1 cellular context compared by ENCODE assay signal in the genomic region with DNA sequence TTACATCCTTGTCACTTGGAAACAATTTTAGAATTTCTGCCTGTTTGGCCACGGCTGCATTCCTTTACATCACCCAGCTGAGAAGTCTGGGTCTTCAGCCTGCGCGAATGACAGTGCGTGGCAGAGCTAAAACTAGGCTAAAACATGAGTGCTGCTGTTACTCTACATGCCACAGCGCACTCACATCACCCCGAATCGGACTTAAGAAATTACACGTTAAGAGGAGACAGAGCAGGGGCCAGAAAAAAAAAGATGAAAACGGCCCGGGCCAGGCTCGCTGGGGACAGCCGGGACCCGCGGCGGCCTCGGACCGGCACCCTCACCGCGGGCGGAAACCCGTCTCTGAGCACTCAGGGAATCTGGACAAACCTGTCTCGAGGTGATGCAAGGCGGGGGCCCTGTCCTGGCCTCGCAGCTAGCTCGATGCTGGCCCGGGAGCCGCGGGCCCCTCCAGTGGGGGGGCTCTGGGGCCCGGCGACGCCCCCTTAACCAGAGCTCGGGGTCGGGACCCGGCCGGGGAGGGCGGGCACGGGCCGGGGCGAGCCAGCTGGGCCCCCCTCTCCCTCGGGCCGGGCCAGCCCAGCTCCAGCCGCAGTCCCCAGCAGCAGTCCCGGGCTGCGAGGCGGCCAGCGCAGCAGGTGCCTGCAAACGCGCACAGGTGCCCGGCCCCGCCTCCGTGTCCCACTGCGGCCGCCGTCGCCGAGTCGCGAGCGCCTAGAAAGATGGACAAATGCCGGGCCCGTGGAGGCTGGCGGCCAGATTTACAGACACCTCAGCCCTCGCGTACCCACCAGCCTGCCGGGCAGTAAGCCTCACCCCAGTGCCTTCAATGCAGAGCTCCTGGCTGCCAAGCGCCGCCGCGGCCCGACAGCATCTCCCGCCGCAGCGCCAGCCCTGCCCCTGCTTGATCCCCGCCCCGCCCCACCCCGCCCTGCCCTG.
A peak's percentile ranks its signal among the peaks of the same experiment; 100 is the strongest.
TF ChIP-seq lines count a peak whose summit lies in the region.

A gene (minus strand): TSS at position 879 of the 939 bp plus-strand sequence. CDS start 2,950 bp downstream, outside the sequence.

TF ChIP-seq in GM12878, 131 proteins besides CTCF, POLR2A, EP300 and RAD21 (continues in another document):
- TF ChIP-seq, protein P1, sequence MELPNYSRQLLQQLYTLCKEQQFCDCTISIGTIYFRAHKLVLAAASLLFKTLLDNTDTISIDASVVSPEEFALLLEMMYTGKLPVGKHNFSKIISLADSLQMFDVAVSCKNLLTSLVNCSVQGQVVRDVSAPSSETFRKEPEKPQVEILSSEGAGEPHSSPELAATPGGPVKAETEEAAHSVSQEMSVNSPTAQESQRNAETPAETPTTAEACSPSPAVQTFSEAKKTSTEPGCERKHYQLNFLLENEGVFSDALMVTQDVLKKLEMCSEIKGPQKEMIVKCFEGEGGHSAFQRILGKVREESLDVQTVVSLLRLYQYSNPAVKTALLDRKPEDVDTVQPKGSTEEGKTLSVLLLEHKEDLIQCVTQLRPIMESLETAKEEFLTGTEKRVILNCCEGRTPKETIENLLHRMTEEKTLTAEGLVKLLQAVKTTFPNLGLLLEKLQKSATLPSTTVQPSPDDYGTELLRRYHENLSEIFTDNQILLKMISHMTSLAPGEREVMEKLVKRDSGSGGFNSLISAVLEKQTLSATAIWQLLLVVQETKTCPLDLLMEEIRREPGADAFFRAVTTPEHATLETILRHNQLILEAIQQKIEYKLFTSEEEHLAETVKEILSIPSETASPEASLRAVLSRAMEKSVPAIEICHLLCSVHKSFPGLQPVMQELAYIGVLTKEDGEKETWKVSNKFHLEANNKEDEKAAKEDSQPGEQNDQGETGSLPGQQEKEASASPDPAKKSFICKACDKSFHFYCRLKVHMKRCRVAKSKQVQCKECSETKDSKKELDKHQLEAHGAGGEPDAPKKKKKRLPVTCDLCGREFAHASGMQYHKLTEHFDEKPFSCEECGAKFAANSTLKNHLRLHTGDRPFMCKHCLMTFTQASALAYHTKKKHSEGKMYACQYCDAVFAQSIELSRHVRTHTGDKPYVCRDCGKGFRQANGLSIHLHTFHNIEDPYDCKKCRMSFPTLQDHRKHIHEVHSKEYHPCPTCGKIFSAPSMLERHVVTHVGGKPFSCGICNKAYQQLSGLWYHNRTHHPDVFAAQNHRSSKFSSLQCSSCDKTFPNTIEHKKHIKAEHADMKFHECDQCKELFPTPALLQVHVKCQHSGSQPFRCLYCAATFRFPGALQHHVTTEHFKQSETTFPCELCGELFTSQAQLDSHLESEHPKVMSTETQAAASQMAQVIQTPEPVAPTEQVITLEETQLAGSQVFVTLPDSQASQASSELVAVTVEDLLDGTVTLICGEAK (IDR thresholded peaks at IDR 0.05; ENCODE audit: borderline replicate concordance), result no peak
- TF ChIP-seq TAF1 (IDR thresholded peaks at IDR 0.05; ENCODE audit: borderline replicate concordance, low read depth, low read length) (no peak), HDGF (IDR thresholded peaks at IDR 0.05) (no peak), NFXL1 (IDR thresholded peaks at IDR 0.05; ENCODE audit: borderline replicate concordance) (no peak; the same call in 1 of the 2 replicates), SREBF2 (IDR thresholded peaks at IDR 0.05; ENCODE audit: low read length) (no peak), NR2C1 (IDR thresholded peaks at IDR 0.05) (0 out of 2 replicates have a peak, but pooled peaks have one; percentile 12), TBL1XR1 (IDR thresholded peaks at IDR 0.05; ENCODE audit: low read depth, low read length) (no peak), CBX3 (IDR thresholded peaks at IDR 0.05; ENCODE audit: borderline replicate concordance, low read depth) (no peak), LARP7 (IDR thresholded peaks at IDR 0.05) (peak; percentile 87; the same call in 1 of the 2 replicates), ZBED1 (IDR thresholded peaks at IDR 0.05; ENCODE audit: borderline replicate concordance) (no peak), TCF3 (IDR thresholded peaks at IDR 0.05; ENCODE audit: borderline replicate concordance, insufficient read depth, low read depth, low read length) (peak; percentile 80; the same call in 1 of the 2 replicates), SIN3A (IDR thresholded peaks at IDR 0.05; ENCODE audit: low read depth, low read length) (peak; percentile 70; the same call in 1 of the 2 replicates), BCL11A (IDR thresholded peaks at IDR 0.05; ENCODE audit: low read depth, low read length) (no peak), EZH2 (IDR thresholded peaks at IDR 0.05; ENCODE audit: borderline replicate concordance, control insufficient read depth, low read depth, low read length) (no peak), IKZF2 (IDR thresholded peaks at IDR 0.05) (no peak), ATF7 (IDR thresholded peaks at IDR 0.05; ENCODE audit: low read depth) (no peak), ZNF217 (IDR thresholded peaks at IDR 0.05) (no peak), IRF4 (IDR thresholded peaks at IDR 0.05; ENCODE audit: low read depth, low read length) (no peak)
- TF ChIP-seq, protein P2, sequence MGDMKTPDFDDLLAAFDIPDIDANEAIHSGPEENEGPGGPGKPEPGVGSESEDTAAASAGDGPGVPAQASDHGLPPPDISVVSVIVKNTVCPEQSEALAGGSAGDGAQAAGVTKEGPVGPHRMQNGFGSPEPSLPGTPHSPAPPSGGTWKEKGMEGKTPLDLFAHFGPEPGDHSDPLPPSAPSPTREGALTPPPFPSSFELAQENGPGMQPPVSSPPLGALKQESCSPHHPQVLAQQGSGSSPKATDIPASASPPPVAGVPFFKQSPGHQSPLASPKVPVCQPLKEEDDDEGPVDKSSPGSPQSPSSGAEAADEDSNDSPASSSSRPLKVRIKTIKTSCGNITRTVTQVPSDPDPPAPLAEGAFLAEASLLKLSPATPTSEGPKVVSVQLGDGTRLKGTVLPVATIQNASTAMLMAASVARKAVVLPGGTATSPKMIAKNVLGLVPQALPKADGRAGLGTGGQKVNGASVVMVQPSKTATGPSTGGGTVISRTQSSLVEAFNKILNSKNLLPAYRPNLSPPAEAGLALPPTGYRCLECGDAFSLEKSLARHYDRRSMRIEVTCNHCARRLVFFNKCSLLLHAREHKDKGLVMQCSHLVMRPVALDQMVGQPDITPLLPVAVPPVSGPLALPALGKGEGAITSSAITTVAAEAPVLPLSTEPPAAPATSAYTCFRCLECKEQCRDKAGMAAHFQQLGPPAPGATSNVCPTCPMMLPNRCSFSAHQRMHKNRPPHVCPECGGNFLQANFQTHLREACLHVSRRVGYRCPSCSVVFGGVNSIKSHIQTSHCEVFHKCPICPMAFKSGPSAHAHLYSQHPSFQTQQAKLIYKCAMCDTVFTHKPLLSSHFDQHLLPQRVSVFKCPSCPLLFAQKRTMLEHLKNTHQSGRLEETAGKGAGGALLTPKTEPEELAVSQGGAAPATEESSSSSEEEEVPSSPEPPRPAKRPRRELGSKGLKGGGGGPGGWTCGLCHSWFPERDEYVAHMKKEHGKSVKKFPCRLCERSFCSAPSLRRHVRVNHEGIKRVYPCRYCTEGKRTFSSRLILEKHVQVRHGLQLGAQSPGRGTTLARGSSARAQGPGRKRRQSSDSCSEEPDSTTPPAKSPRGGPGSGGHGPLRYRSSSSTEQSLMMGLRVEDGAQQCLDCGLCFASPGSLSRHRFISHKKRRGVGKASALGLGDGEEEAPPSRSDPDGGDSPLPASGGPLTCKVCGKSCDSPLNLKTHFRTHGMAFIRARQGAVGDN (IDR thresholded peaks at IDR 0.05), result 0 out of 2 replicates have a peak, but pooled peaks have one; percentile 28
- TF ChIP-seq, protein P3, sequence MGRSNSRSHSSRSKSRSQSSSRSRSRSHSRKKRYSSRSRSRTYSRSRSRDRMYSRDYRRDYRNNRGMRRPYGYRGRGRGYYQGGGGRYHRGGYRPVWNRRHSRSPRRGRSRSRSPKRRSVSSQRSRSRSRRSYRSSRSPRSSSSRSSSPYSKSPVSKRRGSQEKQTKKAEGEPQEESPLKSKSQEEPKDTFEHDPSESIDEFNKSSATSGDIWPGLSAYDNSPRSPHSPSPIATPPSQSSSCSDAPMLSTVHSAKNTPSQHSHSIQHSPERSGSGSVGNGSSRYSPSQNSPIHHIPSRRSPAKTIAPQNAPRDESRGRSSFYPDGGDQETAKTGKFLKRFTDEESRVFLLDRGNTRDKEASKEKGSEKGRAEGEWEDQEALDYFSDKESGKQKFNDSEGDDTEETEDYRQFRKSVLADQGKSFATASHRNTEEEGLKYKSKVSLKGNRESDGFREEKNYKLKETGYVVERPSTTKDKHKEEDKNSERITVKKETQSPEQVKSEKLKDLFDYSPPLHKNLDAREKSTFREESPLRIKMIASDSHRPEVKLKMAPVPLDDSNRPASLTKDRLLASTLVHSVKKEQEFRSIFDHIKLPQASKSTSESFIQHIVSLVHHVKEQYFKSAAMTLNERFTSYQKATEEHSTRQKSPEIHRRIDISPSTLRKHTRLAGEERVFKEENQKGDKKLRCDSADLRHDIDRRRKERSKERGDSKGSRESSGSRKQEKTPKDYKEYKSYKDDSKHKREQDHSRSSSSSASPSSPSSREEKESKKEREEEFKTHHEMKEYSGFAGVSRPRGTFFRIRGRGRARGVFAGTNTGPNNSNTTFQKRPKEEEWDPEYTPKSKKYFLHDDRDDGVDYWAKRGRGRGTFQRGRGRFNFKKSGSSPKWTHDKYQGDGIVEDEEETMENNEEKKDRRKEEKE (IDR thresholded peaks at IDR 0.05), result no peak
- TF ChIP-seq, protein P4, sequence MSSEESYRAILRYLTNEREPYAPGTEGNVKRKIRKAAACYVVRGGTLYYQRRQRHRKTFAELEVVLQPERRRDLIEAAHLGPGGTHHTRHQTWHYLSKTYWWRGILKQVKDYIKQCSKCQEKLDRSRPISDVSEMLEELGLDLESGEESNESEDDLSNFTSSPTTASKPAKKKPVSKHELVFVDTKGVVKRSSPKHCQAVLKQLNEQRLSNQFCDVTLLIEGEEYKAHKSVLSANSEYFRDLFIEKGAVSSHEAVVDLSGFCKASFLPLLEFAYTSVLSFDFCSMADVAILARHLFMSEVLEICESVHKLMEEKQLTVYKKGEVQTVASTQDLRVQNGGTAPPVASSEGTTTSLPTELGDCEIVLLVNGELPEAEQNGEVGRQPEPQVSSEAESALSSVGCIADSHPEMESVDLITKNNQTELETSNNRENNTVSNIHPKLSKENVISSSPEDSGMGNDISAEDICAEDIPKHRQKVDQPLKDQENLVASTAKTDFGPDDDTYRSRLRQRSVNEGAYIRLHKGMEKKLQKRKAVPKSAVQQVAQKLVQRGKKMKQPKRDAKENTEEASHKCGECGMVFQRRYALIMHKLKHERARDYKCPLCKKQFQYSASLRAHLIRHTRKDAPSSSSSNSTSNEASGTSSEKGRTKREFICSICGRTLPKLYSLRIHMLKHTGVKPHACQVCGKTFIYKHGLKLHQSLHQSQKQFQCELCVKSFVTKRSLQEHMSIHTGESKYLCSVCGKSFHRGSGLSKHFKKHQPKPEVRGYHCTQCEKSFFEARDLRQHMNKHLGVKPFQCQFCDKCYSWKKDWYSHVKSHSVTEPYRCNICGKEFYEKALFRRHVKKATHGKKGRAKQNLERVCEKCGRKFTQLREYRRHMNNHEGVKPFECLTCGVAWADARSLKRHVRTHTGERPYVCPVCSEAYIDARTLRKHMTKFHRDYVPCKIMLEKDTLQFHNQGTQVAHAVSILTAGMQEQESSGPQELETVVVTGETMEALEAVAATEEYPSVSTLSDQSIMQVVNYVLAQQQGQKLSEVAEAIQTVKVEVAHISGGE (CRISPR knock-in tag; IDR thresholded peaks at IDR 0.05), result no peak
- TF ChIP-seq, protein P5, sequence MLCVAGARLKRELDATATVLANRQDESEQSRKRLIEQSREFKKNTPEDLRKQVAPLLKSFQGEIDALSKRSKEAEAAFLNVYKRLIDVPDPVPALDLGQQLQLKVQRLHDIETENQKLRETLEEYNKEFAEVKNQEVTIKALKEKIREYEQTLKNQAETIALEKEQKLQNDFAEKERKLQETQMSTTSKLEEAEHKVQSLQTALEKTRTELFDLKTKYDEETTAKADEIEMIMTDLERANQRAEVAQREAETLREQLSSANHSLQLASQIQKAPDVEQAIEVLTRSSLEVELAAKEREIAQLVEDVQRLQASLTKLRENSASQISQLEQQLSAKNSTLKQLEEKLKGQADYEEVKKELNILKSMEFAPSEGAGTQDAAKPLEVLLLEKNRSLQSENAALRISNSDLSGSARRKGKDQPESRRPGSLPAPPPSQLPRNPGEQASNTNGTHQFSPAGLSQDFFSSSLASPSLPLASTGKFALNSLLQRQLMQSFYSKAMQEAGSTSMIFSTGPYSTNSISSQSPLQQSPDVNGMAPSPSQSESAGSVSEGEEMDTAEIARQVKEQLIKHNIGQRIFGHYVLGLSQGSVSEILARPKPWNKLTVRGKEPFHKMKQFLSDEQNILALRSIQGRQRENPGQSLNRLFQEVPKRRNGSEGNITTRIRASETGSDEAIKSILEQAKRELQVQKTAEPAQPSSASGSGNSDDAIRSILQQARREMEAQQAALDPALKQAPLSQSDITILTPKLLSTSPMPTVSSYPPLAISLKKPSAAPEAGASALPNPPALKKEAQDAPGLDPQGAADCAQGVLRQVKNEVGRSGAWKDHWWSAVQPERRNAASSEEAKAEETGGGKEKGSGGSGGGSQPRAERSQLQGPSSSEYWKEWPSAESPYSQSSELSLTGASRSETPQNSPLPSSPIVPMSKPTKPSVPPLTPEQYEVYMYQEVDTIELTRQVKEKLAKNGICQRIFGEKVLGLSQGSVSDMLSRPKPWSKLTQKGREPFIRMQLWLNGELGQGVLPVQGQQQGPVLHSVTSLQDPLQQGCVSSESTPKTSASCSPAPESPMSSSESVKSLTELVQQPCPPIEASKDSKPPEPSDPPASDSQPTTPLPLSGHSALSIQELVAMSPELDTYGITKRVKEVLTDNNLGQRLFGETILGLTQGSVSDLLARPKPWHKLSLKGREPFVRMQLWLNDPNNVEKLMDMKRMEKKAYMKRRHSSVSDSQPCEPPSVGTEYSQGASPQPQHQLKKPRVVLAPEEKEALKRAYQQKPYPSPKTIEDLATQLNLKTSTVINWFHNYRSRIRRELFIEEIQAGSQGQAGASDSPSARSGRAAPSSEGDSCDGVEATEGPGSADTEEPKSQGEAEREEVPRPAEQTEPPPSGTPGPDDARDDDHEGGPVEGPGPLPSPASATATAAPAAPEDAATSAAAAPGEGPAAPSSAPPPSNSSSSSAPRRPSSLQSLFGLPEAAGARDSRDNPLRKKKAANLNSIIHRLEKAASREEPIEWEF (IDR thresholded peaks at IDR 0.05; ENCODE audit: insufficient replicate concordance, low read depth, low read length), result no peak
- TF ChIP-seq, protein P6, sequence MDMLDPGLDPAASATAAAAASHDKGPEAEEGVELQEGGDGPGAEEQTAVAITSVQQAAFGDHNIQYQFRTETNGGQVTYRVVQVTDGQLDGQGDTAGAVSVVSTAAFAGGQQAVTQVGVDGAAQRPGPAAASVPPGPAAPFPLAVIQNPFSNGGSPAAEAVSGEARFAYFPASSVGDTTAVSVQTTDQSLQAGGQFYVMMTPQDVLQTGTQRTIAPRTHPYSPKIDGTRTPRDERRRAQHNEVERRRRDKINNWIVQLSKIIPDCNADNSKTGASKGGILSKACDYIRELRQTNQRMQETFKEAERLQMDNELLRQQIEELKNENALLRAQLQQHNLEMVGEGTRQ (IDR thresholded peaks at IDR 0.05; ENCODE audit: borderline replicate concordance, low read depth, low read length), result no peak
- TF ChIP-seq, protein P7, sequence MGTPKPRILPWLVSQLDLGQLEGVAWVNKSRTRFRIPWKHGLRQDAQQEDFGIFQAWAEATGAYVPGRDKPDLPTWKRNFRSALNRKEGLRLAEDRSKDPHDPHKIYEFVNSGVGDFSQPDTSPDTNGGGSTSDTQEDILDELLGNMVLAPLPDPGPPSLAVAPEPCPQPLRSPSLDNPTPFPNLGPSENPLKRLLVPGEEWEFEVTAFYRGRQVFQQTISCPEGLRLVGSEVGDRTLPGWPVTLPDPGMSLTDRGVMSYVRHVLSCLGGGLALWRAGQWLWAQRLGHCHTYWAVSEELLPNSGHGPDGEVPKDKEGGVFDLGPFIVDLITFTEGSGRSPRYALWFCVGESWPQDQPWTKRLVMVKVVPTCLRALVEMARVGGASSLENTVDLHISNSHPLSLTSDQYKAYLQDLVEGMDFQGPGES (IDR thresholded peaks at IDR 0.05), result no peak
